Comparison of ENCODE assay signal across 31 cellular contexts in the genomic region with DNA sequence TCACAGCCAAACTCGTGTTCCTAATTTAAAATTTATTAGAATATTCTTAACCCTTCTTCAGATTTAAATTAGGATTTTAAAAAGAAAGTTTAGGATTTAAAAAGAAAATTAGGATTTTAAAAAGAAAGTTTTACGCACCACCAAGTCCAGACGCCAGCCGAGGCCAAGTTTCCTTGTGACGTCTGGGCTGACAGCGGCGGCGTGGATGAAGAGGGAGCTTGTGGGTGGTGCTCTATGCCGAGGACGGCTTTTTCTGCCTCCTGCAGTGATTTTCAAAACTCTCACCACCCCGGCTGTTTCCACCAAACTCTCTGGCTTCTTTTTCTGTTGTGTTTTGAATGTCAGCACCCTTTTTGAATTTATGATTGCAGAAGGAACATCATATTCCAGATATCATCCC.
"Had no signal": no experiment of that assay in that cellular context is flagged by ENCODE, and none has a peak within 500 bp of the region (broad histone marks: within the 10 kb centered on the region; RNA-seq: fewer than 3 reads in every experiment).

No MANE protein-coding gene starts in this region.

- H3K9me3 Mint-ChIP-seq: activated CD8-positive, alpha-beta T cell treated with anti-CD3 and anti-CD28 coated beads for 36 hours; activated naive CD8-positive, alpha-beta T cell treated with anti-CD3 and anti-CD28 coated beads for 36 hours; activated T-cell treated with anti-CD3 and anti-CD28 coated beads, Interleukin-2, amount 50 U/mL, for 72 hours; activated T-helper 17 cell treated with anti-CD3 and anti-CD28 coated beads, Interleukin-2, amount 50 U/mL, for 72 hours; IgD-negative memory B cell; T-cell had no signal

- H3K27ac Mint-ChIP-seq: activated CD8-positive, alpha-beta T cell treated with anti-CD3 and anti-CD28 coated beads for 36 hours; activated naive CD8-positive, alpha-beta T cell treated with anti-CD3 and anti-CD28 coated beads for 36 hours; activated T-cell treated with anti-CD3 and anti-CD28 coated beads, Interleukin-2, amount 50 U/mL, for 72 hours; activated T-helper 17 cell treated with anti-CD3 and anti-CD28 coated beads, Interleukin-2, amount 50 U/mL, for 72 hours; IgD-negative memory B cell; T-cell had no signal

- ATAC-seq: activated CD8-positive, alpha-beta T cell treated with anti-CD3 and anti-CD28 coated beads for 36 hours; activated T-cell treated with anti-CD3 and anti-CD28 coated beads, Interleukin-2, amount 50 U/mL, for 72 hours; activated T-helper 17 cell treated with anti-CD3 and anti-CD28 coated beads, Interleukin-2, amount 50 U/mL, for 72 hours; Panc1; SK-N-SH treated with all-trans-retinoic acid at 6 μM for 48 hours; T-cell had no signal

- H3K36me3 ChIP-seq: brain microvascular endothelial cell had no signal

- DNase-seq: activated CD4-positive, alpha-beta T cell treated with anti-CD3 and anti-CD28 coated beads for 1 hour; activated CD4-positive, alpha-beta T cell treated with anti-CD3 and anti-CD28 coated beads for 48 hours; activated CD4-positive, alpha-beta T cell treated with anti-CD3 and anti-CD28 coated beads, Interleukin-2, amount 50 U/mL, for 4 hours; activated CD4-positive, CD25-positive, alpha-beta regulatory T cell; activated CD8-positive, alpha-beta T cell treated with anti-CD3 and anti-CD28 coated beads for 36 hours; activated effector memory CD4-positive, alpha-beta T cell treated with anti-CD3 and anti-CD28 coated beads, Interleukin-2, amount 50 U/mL, for 16 hours; activated naive CD4-positive, alpha-beta T cell; activated naive CD4-positive, alpha-beta T cell treated with anti-CD3 and anti-CD28 coated beads, Interleukin-2, amount 50 U/mL, for 16 hours; activated naive CD8-positive, alpha-beta T cell treated with anti-CD3 and anti-CD28 coated beads for 36 hours; activated T-cell treated with anti-CD3 and anti-CD28 coated beads, Interleukin-2, amount 50 U/mL, for 1 hour; activated T-cell treated with anti-CD3 and anti-CD28 coated beads, Interleukin-2, amount 50 U/mL, for 72 hours; amniotic stem cell; brain microvascular endothelial cell; Karpas-422; KBM-7; NCI-H1105; NCI-H1417 treated with DMSO at 0.1 percent for 48 hours; NCI-H187 treated with DMSO at 0.1 percent for 48 hours; NCI-H2081; NCI-H2171 treated with DMSO at 0.1 percent for 48 hours; NCI-H226; NCI-H446 treated with DMSO at 0.1 percent for 48 hours; NCI-H524; SIG-M5; T-cell; T1000; WERI-Rb-1 had no signal

- H3K4me1 Mint-ChIP-seq: activated T-helper 17 cell treated with anti-CD3 and anti-CD28 coated beads, Interleukin-2, amount 50 U/mL, for 72 hours had no signal

- H3K4me3 Mint-ChIP-seq: activated CD8-positive, alpha-beta T cell treated with anti-CD3 and anti-CD28 coated beads for 36 hours; activated naive CD8-positive, alpha-beta T cell treated with anti-CD3 and anti-CD28 coated beads for 36 hours; activated T-cell treated with anti-CD3 and anti-CD28 coated beads, Interleukin-2, amount 50 U/mL, for 72 hours; activated T-helper 17 cell treated with anti-CD3 and anti-CD28 coated beads, Interleukin-2, amount 50 U/mL, for 72 hours; IgD-negative memory B cell; T-cell had no signal

- H3K27me3 ChIP-seq: brain microvascular endothelial cell had no signal

- H3K36me3 Mint-ChIP-seq: T-cell had no signal

- H3K27ac ChIP-seq: brain microvascular endothelial cell, WERI-Rb-1 had no signal
